ENCODE assay signal across 19 cellular contexts in genomic region chr5:64040496-64040895, GRCh38.
A peak's percentile ranks its signal among the peaks of the same experiment; 100 is the strongest.
DNase-seq lines count a peak whose midpoint lies in the region; ATAC-seq and TF ChIP-seq lines count a peak whose summit lies in the region.
"Had no signal": no experiment of that assay in that cellular context is flagged by ENCODE, and none has a peak within 500 bp of the region (broad histone marks: within the 10 kb centered on the region; RNA-seq: fewer than 3 reads in every experiment).

No MANE protein-coding gene starts in this region.

- H3K27ac ChIP-seq in breast epithelium (no peak overlapping the region), MM.1S (ENCODE audit: low read length) (no peak overlapping the region), RWPE2 (ENCODE audit: poor library complexity, severe bottlenecking) (no peak overlapping the region)

- no peak overlapping the region for H3K9ac ChIP-seq in MM.1S (ENCODE audit: low read length)

- H3K4me3 ChIP-seq in breast epithelium (no peak overlapping the region), MM.1S (ENCODE audit: low read length) (no peak overlapping the region), RWPE2 (ENCODE audit: severe bottlenecking) (no peak overlapping the region), H7 (ENCODE audit: insufficient read depth, low read depth, low read length) (no peak overlapping the region)
- H3K4me3 ChIP-seq: GM12878, K562 had no signal

- H3K9me3 Mint-ChIP-seq in MCF 10A (ENCODE audit: unreplicated experiment) = peaks cover 17% of the 10 kb centered on the region
- peaks cover 8 to 28% (median 19%) of the 10 kb centered on the region in 7 donors for H3K9me3 Mint-ChIP-seq in CD14-positive monocyte

- no peaks in the 10 kb centered on the region for H4K20me1 ChIP-seq in MM.1S (ENCODE audit: insufficient read depth, low read length)

- DNase-seq in MCF 10A (ENCODE audit: unreplicated experiment) (peak; percentile 23), breast epithelium (ENCODE audit: low spot score in 2 of 2) (no peak), MM.1S (no peak), RWPE2 (ENCODE audit: low spot score) (no peak), H7 (no peak), epidermal melanocyte (ENCODE audit: insufficient read length, low spot score) (no peak), NAMALWA (ENCODE audit: low spot score) (no peak), CD14-positive monocyte (ENCODE audit: low spot score) (no peak)
- DNase-seq: ACHN; NCI-H1417 treated with DMSO at 0.1 percent for 48 hours; NCI-H2029; NCI-H2171 treated with DMSO at 0.1 percent for 48 hours; NCI-H446; NCI-H526 treated with DMSO at 0.1 percent for 48 hours; NK-92 treated with Interleukin-12 subunit alpha and Interleukin-12 subunit beta, amount 100 ng/mL, for 24 hours; T-cell had no signal

- no peak overlapping the region for H3K4me2 ChIP-seq in MM.1S (ENCODE audit: low read depth, low read length)

- intact Hi-C loops in MCF 10A (cut with micrococcal nuclease) (no loop called here), breast epithelium (cut with DNase I; ENCODE audit: low total_unique reads) (no loop called here), CD14-positive monocyte (cut with micrococcal nuclease) (no loop called here)

- H3K9me2 ChIP-seq in MM.1S (replicated peaks; ENCODE audit: insufficient read depth, low read length) = no peaks in the 10 kb centered on the region

- H3K27me3 Mint-ChIP-seq in MCF 10A (ENCODE audit: insufficient read depth, unreplicated experiment) = no peaks in the 10 kb centered on the region
- H3K27me3 Mint-ChIP-seq in CD14-positive monocyte (ENCODE audit: low read depth in 3 of 3) = no peaks in the 10 kb centered on the region
- H3K27me3 Mint-ChIP-seq: T-cell had no signal

- peak; percentile 25 for TF ChIP-seq CTCF in MCF 10A (IDR thresholded peaks at IDR 0.05; ENCODE audit: unreplicated experiment)
- TF ChIP-seq CTCF in breast epithelium (IDR thresholded peaks at IDR 0.05) = no peak
- peak; percentile 15; the same call in 1 of the 2 replicates for TF ChIP-seq CTCF in MM.1S (IDR thresholded peaks at IDR 0.05; ENCODE audit: low read length)
- TF ChIP-seq CTCF in RWPE2 (IDR thresholded peaks at IDR 0.05; ENCODE audit: poor library complexity, severe bottlenecking) = peak; percentile 46
- TF ChIP-seq CTCF in CD14-positive monocyte (IDR thresholded peaks at IDR 0.05) = no peak

- no peaks in the 10 kb centered on the region for H3F3A ChIP-seq in MM.1S (ENCODE audit: insufficient read depth, low read length)

- H3K4me3 Mint-ChIP-seq in MCF 10A (ENCODE audit: unreplicated experiment) = no peak overlapping the region
- no peak overlapping the region for H3K4me3 Mint-ChIP-seq in CD14-positive monocyte
- H3K4me3 Mint-ChIP-seq: T-cell had no signal

- H3K9me3 ChIP-seq in breast epithelium = peaks cover 6 to 42% of the 10 kb centered on the region in 2 donors
- no peaks in the 10 kb centered on the region; the same call in 1 of the 2 replicates for H3K9me3 ChIP-seq in MM.1S (replicated peaks; ENCODE audit: insufficient read depth, low read length)
- H3K9me3 ChIP-seq in RWPE2 (ENCODE audit: severe bottlenecking) = no peaks in the 10 kb centered on the region

- no peak; the same call in 2 of the 3 replicates for ATAC-seq in RWPE2 (ENCODE audit: low read depth)
- ATAC-seq: GM12878, K562, Right ventricle myocardium inferior, T-cell had no signal

- BruUV-seq in MCF 10A (replicated peaks; lab: Mats Ljungman, UMichigan) = no TSS peak

- H3K4me1 Mint-ChIP-seq in MCF 10A (ENCODE audit: insufficient read depth, unreplicated experiment) (no peaks in the 10 kb centered on the region), CD14-positive monocyte (no peaks in the 10 kb centered on the region)
- H3K4me1 Mint-ChIP-seq: T-cell had no signal

- H2AFZ ChIP-seq in MM.1S (ENCODE audit: low read length) = no peak overlapping the region

- CTCF ChIA-PET in MCF 10A (lab: Yijun Ruan, JAX) = interaction anchor here (0.5 to 2.5 kb wide), 22 partner anchors 10 to 1347 kb away, joined by 3 to 9 read pairs (median 3); no protein-coding TSS in a partner anchor

- no peaks in the 10 kb centered on the region for H3K36me3 Mint-ChIP-seq in MCF 10A (ENCODE audit: insufficient read depth, unreplicated experiment)
- no peaks in the 10 kb centered on the region for H3K36me3 Mint-ChIP-seq in CD14-positive monocyte
- H3K36me3 Mint-ChIP-seq: T-cell had no signal

- H3K27me3 ChIP-seq in breast epithelium = no peaks in the 10 kb centered on the region
- H3K27me3 ChIP-seq in MM.1S (replicated peaks; ENCODE audit: insufficient read depth, low read length) = no peaks in the 10 kb centered on the region
- no peaks in the 10 kb centered on the region for H3K27me3 ChIP-seq in RWPE2 (ENCODE audit: insufficient read depth, poor library complexity, severe bottlenecking)
- H3K27me3 ChIP-seq in H7 (ENCODE audit: control insufficient read depth, insufficient read depth, low read length) = no peaks in the 10 kb centered on the region

- H3K4me1 ChIP-seq in breast epithelium (no peaks in the 10 kb centered on the region), MM.1S (ENCODE audit: low read length) (no peaks in the 10 kb centered on the region), RWPE2 (ENCODE audit: insufficient read depth, poor library complexity, severe bottlenecking) (no peaks in the 10 kb centered on the region)

- H3K79me2 ChIP-seq in MM.1S (ENCODE audit: low read length) = no peaks in the 10 kb centered on the region

- H3K27ac Mint-ChIP-seq in MCF 10A (ENCODE audit: low read depth, unreplicated experiment) = no peak overlapping the region
- no peak overlapping the region for H3K27ac Mint-ChIP-seq in CD14-positive monocyte
- H3K27ac Mint-ChIP-seq: T-cell had no signal

- no peak for TF ChIP-seq POLR2A in breast epithelium (IDR thresholded peaks at IDR 0.05)

- POLR2A ChIA-PET in MCF 10A (lab: Yijun Ruan, JAX) = no interaction called here

- H3K36me3 ChIP-seq in breast epithelium = no peaks in the 10 kb centered on the region
- H3K36me3 ChIP-seq in MM.1S (replicated peaks; ENCODE audit: insufficient read depth, low read length) = no peaks in the 10 kb centered on the region
- no peaks in the 10 kb centered on the region for H3K36me3 ChIP-seq in RWPE2 (ENCODE audit: low read depth)
- no peaks in the 10 kb centered on the region for H3K36me3 ChIP-seq in H7 (replicated peaks; ENCODE audit: control insufficient read depth, insufficient read depth, low read length)

Comparison
In these comparisons a context has a peak if more than half of its experiments do, and no peak if none do; other contexts are left out.
1. CTCF ChIP-seq: peak in MCF 10A (single experiment), MM.1S (single experiment) and RWPE2 (single experiment); none in breast epithelium (0 of 3) and CD14-positive monocyte (single experiment).